Comparison of ENCODE assay signal across 21 cellular contexts in genomic region chr19:31386806-31387205, GRCh38.
"Had no signal": no experiment of that assay in that cellular context is flagged by ENCODE, and none has a peak within 500 bp of the region (broad histone marks: within the 10 kb centered on the region; RNA-seq: fewer than 3 reads in every experiment).

No MANE protein-coding gene starts in this region.

- H3K4me1 ChIP-seq: esophagus muscularis mucosa, gastroesophageal sphincter, heart left ventricle, left lung, lower lobe of right lung had no signal

- H3K4me2 ChIP-seq: hepatocyte had no signal

- ATAC-seq: foreskin keratinocyte, gastroesophageal sphincter, heart left ventricle, left cardiac atrium, left lung, left ventricle myocardium superior, lower lobe of right lung, mucosa of descending colon had no signal

- H3K4me3 ChIP-seq: coronary artery, dorsolateral prefrontal cortex, esophagus muscularis mucosa, gastroesophageal sphincter, heart left ventricle, hepatocyte, left lung, lower lobe of right lung, mucosa of descending colon had no signal

- H3K27me3 ChIP-seq: esophagus muscularis mucosa, foreskin keratinocyte, gastroesophageal sphincter, hepatocyte had no signal

- H2AFZ ChIP-seq: hepatocyte had no signal

- DNase-seq: dermis blood vessel endothelial cell; effector CD4-positive, alpha-beta T cell; effector memory CD4-positive, alpha-beta T cell; foreskin keratinocyte; heart left ventricle; left cardiac atrium; left lung; left ventricle myocardium superior; lower lobe of right lung; mesenchymal stem cell; mucosa of descending colon; naive B cell had no signal

- H3K79me2 ChIP-seq: hepatocyte had no signal

- H3K36me3 ChIP-seq: esophagus muscularis mucosa, gastroesophageal sphincter, heart left ventricle, left lung, lower lobe of right lung had no signal

- H3K27ac ChIP-seq: coronary artery, dorsolateral prefrontal cortex, esophagus muscularis mucosa, foreskin keratinocyte, gastroesophageal sphincter, heart left ventricle, hepatocyte, left lung, lower lobe of right lung had no signal

- FAIRE-seq: endothelial cell of umbilical vein, frontal cortex, islet of Langerhans, keratinocyte had no signal

- H3K9me3 ChIP-seq: esophagus muscularis mucosa, gastroesophageal sphincter, heart left ventricle, left lung, lower lobe of right lung, mucosa of descending colon had no signal
